ENCODE assay signal across 1 cellular context in the genomic region with DNA sequence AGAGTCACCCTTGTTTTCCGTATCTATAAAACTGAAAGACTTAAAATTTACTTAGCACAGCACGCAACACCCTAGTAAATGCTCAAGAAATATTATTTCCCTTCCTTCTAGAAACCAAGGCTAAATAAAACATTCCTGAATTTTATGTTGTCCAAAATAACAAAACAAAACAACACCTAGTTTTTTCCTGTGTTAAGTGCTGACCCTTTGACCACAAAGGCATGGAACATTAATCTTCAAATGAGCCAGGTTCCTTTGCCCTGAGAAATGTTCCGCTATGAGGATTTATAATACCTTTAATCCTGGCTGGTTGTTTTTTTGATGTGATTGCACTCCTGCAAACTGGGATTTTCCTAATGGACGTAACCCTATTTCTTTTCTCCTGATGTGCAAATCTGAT.
TF ChIP-seq lines count a peak whose summit lies in the region.

No MANE protein-coding gene starts in this region.

TF ChIP-seq in WTC11, 78 proteins besides CTCF, POLR2A, EP300 and RAD21 (continued from another document):
- TF ChIP-seq, protein P1, sequence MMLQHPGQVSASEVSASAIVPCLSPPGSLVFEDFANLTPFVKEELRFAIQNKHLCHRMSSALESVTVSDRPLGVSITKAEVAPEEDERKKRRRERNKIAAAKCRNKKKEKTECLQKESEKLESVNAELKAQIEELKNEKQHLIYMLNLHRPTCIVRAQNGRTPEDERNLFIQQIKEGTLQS (CRISPR knock-in tag; conservative IDR thresholded peaks at IDR 0.05), result no peak
- TF ChIP-seq FOXK1 (CRISPR knock-in tag; IDR thresholded peaks at IDR 0.05), result no peak
- TF ChIP-seq, protein P2, sequence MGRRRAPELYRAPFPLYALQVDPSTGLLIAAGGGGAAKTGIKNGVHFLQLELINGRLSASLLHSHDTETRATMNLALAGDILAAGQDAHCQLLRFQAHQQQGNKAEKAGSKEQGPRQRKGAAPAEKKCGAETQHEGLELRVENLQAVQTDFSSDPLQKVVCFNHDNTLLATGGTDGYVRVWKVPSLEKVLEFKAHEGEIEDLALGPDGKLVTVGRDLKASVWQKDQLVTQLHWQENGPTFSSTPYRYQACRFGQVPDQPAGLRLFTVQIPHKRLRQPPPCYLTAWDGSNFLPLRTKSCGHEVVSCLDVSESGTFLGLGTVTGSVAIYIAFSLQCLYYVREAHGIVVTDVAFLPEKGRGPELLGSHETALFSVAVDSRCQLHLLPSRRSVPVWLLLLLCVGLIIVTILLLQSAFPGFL (CRISPR knock-in tag; IDR thresholded peaks at IDR 0.05; ENCODE audit: borderline replicate concordance), result no peak
TF ChIP-seq in WTC11: peak in this region for 0.
